9 cellular contexts compared by ENCODE assay signal in genomic region chrX:102835504-102836146, GRCh38.
A peak's percentile ranks its signal among the peaks of the same experiment; 100 is the strongest.
DNase-seq lines count a peak whose midpoint lies in the region; ATAC-seq and TF ChIP-seq lines count a peak whose summit lies in the region.
"Had no signal": no experiment of that assay in that cellular context is flagged by ENCODE, and none has a peak within 500 bp of the region (broad histone marks: within the 10 kb centered on the region; RNA-seq: fewer than 3 reads in every experiment).

No MANE protein-coding gene starts in this region.

- H3K9me3 ChIP-seq in adipocyte (ENCODE audit: control insufficient read depth, low read length) (no peaks in the 10 kb centered on the region), liver (ENCODE audit: control insufficient read depth in 4 of 4, low read length in 3 of 4) (no peaks in the 10 kb centered on the region)
- H3K9me3 ChIP-seq: neutrophil had no signal

- peak; percentile 62 to 80 for TF ChIP-seq RAD21 in liver (IDR thresholded peaks at IDR 0.05)

- WGBS in liver = 81% methylated on average over 5 of the region's 5 CpGs

- H3K4me3 ChIP-seq in adipocyte (ENCODE audit: low read length) = no peak overlapping the region
- H3K4me3 ChIP-seq in liver (ENCODE audit: low read depth in 1 of 3, low read length in 3 of 3) = no peak overlapping the region

- peak; percentile 64 for ATAC-seq in HG03159 (IDR thresholded peaks at IDR 0.05; ENCODE audit: unreplicated experiment)
- no peak for ATAC-seq in GM18498 (IDR thresholded peaks at IDR 0.05; ENCODE audit: unreplicated experiment)
- no peak for ATAC-seq in HG02588 (IDR thresholded peaks at IDR 0.05; ENCODE audit: unreplicated experiment)

- DNase-seq in NCI-H2196 (lab: John Stamatoyannopoulos, UW; ENCODE audit: unreplicated experiment) = peak; percentile 7
- no peak for DNase-seq in NCI-H2196 treated with DMSO at 0.1 percent for 48 hours (lab: John Stamatoyannopoulos, UW; ENCODE audit: unreplicated experiment)
- peak; percentile 27 for DNase-seq in adipocyte (ENCODE audit: low read depth)
- DNase-seq in NCI-H146 treated with DMSO at 0.1 percent for 48 hours (lab: John Stamatoyannopoulos, UW; ENCODE audit: unreplicated experiment) = no peak

- no peak overlapping the region for H3K9ac ChIP-seq in adipocyte (ENCODE audit: low read length)
- no peak overlapping the region for H3K9ac ChIP-seq in liver (ENCODE audit: low read depth in 1 of 2, low read length in 2 of 2)

- H3K27me3 ChIP-seq in adipocyte (replicated peaks; ENCODE audit: control insufficient read depth, insufficient read depth, low read length) (no peaks in the 10 kb centered on the region), liver (ENCODE audit: control insufficient read depth in 4 of 4, insufficient read depth in 4 of 4, low read length in 3 of 4) (no peaks in the 10 kb centered on the region)
- H3K27me3 ChIP-seq: neutrophil had no signal

- TF ChIP-seq CTCF in liver (IDR thresholded peaks at IDR 0.05; ENCODE audit: low read depth, low read length, missing input control) = peak; percentile 45

- no peak overlapping the region for H3K27ac ChIP-seq in liver (ENCODE audit: low read depth in 1 of 2, low read length in 2 of 2)
- H3K27ac ChIP-seq: neutrophil had no signal

- H3K36me3 ChIP-seq in adipocyte (ENCODE audit: control insufficient read depth, insufficient read depth, low read length, severe bottlenecking) (no peaks in the 10 kb centered on the region), liver (ENCODE audit: control insufficient read depth in 4 of 4, insufficient read depth in 3 of 4, low read depth in 1 of 4, low read length in 3 of 4) (peaks cover 0 to 5% (median 2%) of the 10 kb centered on the region in 4 donors)
- H3K36me3 ChIP-seq: neutrophil had no signal

- H3K4me1 ChIP-seq in adipocyte (ENCODE audit: control insufficient read depth, insufficient read depth, low read length) (peaks cover 6% of the 10 kb centered on the region), liver (ENCODE audit: control insufficient read depth in 4 of 4, insufficient read depth in 4 of 4, low read length in 3 of 4) (no peaks in the 10 kb centered on the region)

TF ChIP-seq in liver, 16 proteins besides CTCF, POLR2A, EP300 and RAD21:
- TF ChIP-seq, protein P1, sequence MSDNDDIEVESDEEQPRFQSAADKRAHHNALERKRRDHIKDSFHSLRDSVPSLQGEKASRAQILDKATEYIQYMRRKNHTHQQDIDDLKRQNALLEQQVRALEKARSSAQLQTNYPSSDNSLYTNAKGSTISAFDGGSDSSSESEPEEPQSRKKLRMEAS (IDR thresholded peaks at IDR 0.05) = no peak
- TF ChIP-seq FOXA2 (IDR thresholded peaks at IDR 0.05) (no peak), SP1 (IDR thresholded peaks at IDR 0.05) (no peak)

Comparison
In these comparisons a context has a peak if more than half of its experiments do, and no peak if none do; other contexts are left out.
1. DNase-seq: peak in NCI-H2196 (single experiment) and adipocyte (single experiment); none in NCI-H2196 treated with DMSO at 0.1 percent for 48 hours (single experiment) and NCI-H146 treated with DMSO at 0.1 percent for 48 hours (single experiment).